1 cellular context compared by ENCODE assay signal in genomic region chr19:858868-859843, GRCh38.
TF ChIP-seq lines count a peak whose summit lies in the region.

TSS of gene CFD (plus strand) at chr19:859664. CDS start at chr19:859690, 26 bp downstream.

TF ChIP-seq in GM23338, 12 proteins besides CTCF, POLR2A, EP300 and RAD21 (continued from another document):
- no peak for TF ChIP-seq ZNF462 (CRISPR knock-in tag; IDR thresholded peaks at IDR 0.05)
